ENCODE assay signal across 12 cellular contexts in genomic region chr10:34526186-34526585, GRCh38.
A peak's percentile ranks its signal among the peaks of the same experiment; 100 is the strongest.
DNase-seq lines count a peak whose midpoint lies in the region; FAIRE-seq and TF ChIP-seq lines count a peak whose summit lies in the region.
"Had no signal": no experiment of that assay in that cellular context is flagged by ENCODE, and none has a peak within 500 bp of the region (broad histone marks: within the 10 kb centered on the region; RNA-seq: fewer than 3 reads in every experiment).

No MANE protein-coding gene starts in this region.

- 78% methylated on average over 3 of the region's 3 CpGs; no CpG with 5 or more reads in 1 of the 2 experiments for WGBS in H1 (ENCODE audit: extremely low coverage in 1 of 2, insufficient coverage in 1 of 2, insufficient read length in 1 of 2, insufficient replicate concordance in 2 of 2, low coverage in 1 of 2, low lambda C conversion rate in 2 of 2, missing lambda C conversion rate in 1 of 2), 2 experiments

- peak overlapping the region; percentile 98 for H3K27ac ChIP-seq in AG04450 (ENCODE audit: low read depth, low read length)
- H3K27ac ChIP-seq in KMS-11 = peak overlapping the region; percentile 92
- peak overlapping the region; percentile 66 for H3K27ac ChIP-seq in H1 (ENCODE audit: low read depth, low read length)

- H3K27ac Mint-ChIP-seq in activated naive CD4-positive, alpha-beta T cell treated with anti-CD3 and anti-CD28 coated beads, Interleukin-2, amount 10 ng/mL, durations not matched to agents 7 days and 5 days = no peak overlapping the region
- H3K27ac Mint-ChIP-seq: stimulated activated naive B cell treated with anti-CD40 and anti-IgM and Interleukin-4, amounts not matched to agents 10 μg/mL and 1 μg/mL and 100 μg/mL, for 72 hours had no signal

- TF ChIP-seq POLR2A in H1 (IDR thresholded peaks at IDR 0.05; ENCODE audit: control extremely low read depth in 1 of 2, low read depth in 2 of 2, low read length in 2 of 2) = no peak

- no peak overlapping the region for H4K8ac ChIP-seq in H1 (ENCODE audit: extremely low read depth, insufficient read depth, low read length)

- DNase-seq in AG04450 (ENCODE audit: low read depth, low spot score) = no peak
- no peak for DNase-seq in H1 (ENCODE audit: low read depth in 1 of 2, low spot score in 2 of 2)
- peak; percentile 34 for DNase-seq in myocyte (ENCODE audit: low read depth)
- no peak for DNase-seq in activated naive CD4-positive, alpha-beta T cell treated with anti-CD3 and anti-CD28 coated beads, Interleukin-2, amount 10 ng/mL, durations not matched to agents 7 days and 5 days
- DNase-seq in activated naive CD4-positive, alpha-beta T cell treated with Interleukin-2 at 50 U/mL for 16 hours = no peak
- DNase-seq in NCI-H1092 treated with DMSO at 0.1 percent for 48 hours (lab: John Stamatoyannopoulos, UW) = no peak
- DNase-seq in OCI-M1 (lab: John Stamatoyannopoulos, UW) = no peak
- DNase-seq: activated CD8-positive, alpha-beta memory T cell treated with anti-CD3 and anti-CD28 coated beads, Interleukin-2, amount 50 U/mL, for 48 hours; central memory CD4-positive, alpha-beta T cell; NCI-H2081 treated with DMSO at 0.1 percent for 48 hours; stimulated activated naive B cell treated with anti-CD40 and anti-IgM and Interleukin-4, amounts not matched to agents 10 μg/mL and 1 μg/mL and 100 μg/mL, for 72 hours had no signal

- H3K9ac ChIP-seq in KMS-11 (no peak overlapping the region; the same call in 1 of the 2 replicates), H1 (replicated peaks in 1 of 4; ENCODE audit: extremely low read depth in 1 of 4, low read depth in 3 of 4, low read length in 3 of 4) (no peak overlapping the region)

- H3K18ac ChIP-seq in H1 (ENCODE audit: extremely low read depth, low read length) = peak overlapping the region; percentile 65; the same call in 1 of the 2 replicates

- CTCF ChIA-PET in AG04450 (lab: Charles Lee) = interaction anchor here (0.9 to 1.6 kb wide), 3 partner anchors 18 to 113 kb away, joined by 3 to 14 read pairs (median 5); no protein-coding TSS in a partner anchor
- CTCF ChIA-PET in H1 (lab: Charles Lee; ENCODE audit: partially characterized antibody) = interaction anchor here (0.6 to 5.4 kb wide), 6 partner anchors 52 to 510 kb away, joined by 3 to 57 read pairs (median 5); no protein-coding TSS in a partner anchor
- CTCF ChIA-PET in activated naive CD4-positive, alpha-beta T cell treated with anti-CD3 and anti-CD28 coated beads, Interleukin-2, amount 10 ng/mL, durations not matched to agents 7 days and 5 days (lab: Charles Lee) = interaction anchor here (1.1 kb wide), 1 partner anchor 112 kb away, joined by 4 read pairs; no protein-coding TSS in a partner anchor

- H4K20me1 ChIP-seq in KMS-11 (ENCODE audit: insufficient read depth) (no peaks in the 10 kb centered on the region), H1 (replicated peaks in 1 of 2; ENCODE audit: control insufficient read depth in 1 of 2, insufficient read depth in 2 of 2, low read length in 2 of 2) (no peaks in the 10 kb centered on the region)

- TF ChIP-seq CTCF in AG04450 (IDR thresholded peaks at IDR 0.05; ENCODE audit: low read depth, low read length) (no peak), KMS-11 (conservative IDR thresholded peaks at IDR 0.05; ENCODE audit: low read depth, low read length) (no peak), H1 (IDR thresholded peaks at IDR 0.05; ENCODE audit: control extremely low read depth in 1 of 3, insufficient read depth in 1 of 3, low read depth in 1 of 3, low read length in 3 of 3) (no peak)

- no peak overlapping the region for H3K56ac ChIP-seq in H1 (replicated peaks; ENCODE audit: insufficient read length, low read depth, low read length)

- H3K4me3 Mint-ChIP-seq in activated naive CD4-positive, alpha-beta T cell treated with anti-CD3 and anti-CD28 coated beads, Interleukin-2, amount 10 ng/mL, durations not matched to agents 7 days and 5 days = no peak overlapping the region
- H3K4me3 Mint-ChIP-seq: stimulated activated naive B cell treated with anti-CD40 and anti-IgM and Interleukin-4, amounts not matched to agents 10 μg/mL and 1 μg/mL and 100 μg/mL, for 72 hours had no signal

- H2BK15ac ChIP-seq in H1 (ENCODE audit: low read length) = peak overlapping the region; percentile 89; the same call in 1 of the 2 replicates

- H2AFZ ChIP-seq in KMS-11 (ENCODE audit: low read depth) (no peak overlapping the region), H1 (ENCODE audit: low read length) (no peak overlapping the region)

- no peaks in the 10 kb centered on the region for H3K36me3 Mint-ChIP-seq in activated naive CD4-positive, alpha-beta T cell treated with anti-CD3 and anti-CD28 coated beads, Interleukin-2, amount 10 ng/mL, durations not matched to agents 7 days and 5 days
- H3K36me3 Mint-ChIP-seq: stimulated activated naive B cell treated with anti-CD40 and anti-IgM and Interleukin-4, amounts not matched to agents 10 μg/mL and 1 μg/mL and 100 μg/mL, for 72 hours had no signal

- no peak for TF ChIP-seq RAD21 in H1 (IDR thresholded peaks at IDR 0.05 in 1 of 2, conservative IDR thresholded peaks at IDR 0.05 in 1 of 2; ENCODE audit: low read depth in 2 of 2, low read length in 2 of 2)

- H3K4me1 ChIP-seq in KMS-11 (ENCODE audit: low read depth, poor library complexity, severe bottlenecking) (peaks cover 96% of the 10 kb centered on the region), H1 (replicated peaks in 1 of 4; ENCODE audit: control insufficient read depth in 3 of 4, insufficient read depth in 4 of 4, low read length in 3 of 4) (peaks cover 3 to 25% (median 19%) of the 10 kb centered on the region in 4 experiments; a peak in 6 of 7 replicates)

- H3K4me3 ChIP-seq in AG04450 (ENCODE audit: low read depth, low read length) (peak overlapping the region; percentile 5; the same call in 1 of the 2 replicates), KMS-11 (IDR thresholded peaks at IDR 0.05; ENCODE audit: insufficient read depth, low read depth, low read length) (no peak overlapping the region), H1 (ENCODE audit: extremely low read depth in 1 of 4, insufficient read depth in 2 of 4, low read depth in 3 of 4, low read length in 4 of 4) (no peak overlapping the region)

- no peaks in the 10 kb centered on the region for H3K79me1 ChIP-seq in H1 (ENCODE audit: low read depth, low read length)

- H3K27me3 Mint-ChIP-seq in activated naive CD4-positive, alpha-beta T cell treated with anti-CD3 and anti-CD28 coated beads, Interleukin-2, amount 10 ng/mL, durations not matched to agents 7 days and 5 days = no peaks in the 10 kb centered on the region
- H3K27me3 Mint-ChIP-seq: stimulated activated naive B cell treated with anti-CD40 and anti-IgM and Interleukin-4, amounts not matched to agents 10 μg/mL and 1 μg/mL and 100 μg/mL, for 72 hours had no signal

- H3K36me3 ChIP-seq in KMS-11 (ENCODE audit: insufficient read depth) (no peaks in the 10 kb centered on the region), H1 (ENCODE audit: control insufficient read depth in 2 of 4, insufficient read depth in 4 of 4, low read length in 3 of 4) (no peaks in the 10 kb centered on the region)

- no peak overlapping the region for H3K23ac ChIP-seq in H1 (ENCODE audit: insufficient read length)

- H2BK120ac ChIP-seq in H1 (replicated peaks; ENCODE audit: low read depth, low read length) = peak overlapping the region; percentile 22

- H3K27me3 ChIP-seq in AG04450 (ENCODE audit: control insufficient read depth, insufficient read depth, low read length) (no peaks in the 10 kb centered on the region), KMS-11 (ENCODE audit: insufficient read depth, low read depth) (no peaks in the 10 kb centered on the region), H1 (replicated peaks in 1 of 4; ENCODE audit: control insufficient read depth in 3 of 4, extremely low read depth in 1 of 4, insufficient read depth in 3 of 4, low read length in 3 of 4) (no peaks in the 10 kb centered on the region)

- peaks cover 29% of the 10 kb centered on the region; the same call in 1 of the 2 replicates for H3K79me2 ChIP-seq in KMS-11 (ENCODE audit: insufficient read depth, low read depth)
- H3K79me2 ChIP-seq in H1 (ENCODE audit: control insufficient read depth in 1 of 2, insufficient read depth in 2 of 2, low read length in 2 of 2) = peaks cover 0 to 51% of the 10 kb centered on the region in 2 experiments; a peak in 3 of 4 replicates

- H3K14ac ChIP-seq in H1 (ENCODE audit: insufficient read length) = no peak overlapping the region

- H3K4me2 ChIP-seq in KMS-11 = peak overlapping the region; percentile 89
- H3K4me2 ChIP-seq in H1 (ENCODE audit: insufficient read depth in 1 of 2, low read depth in 2 of 2, low read length in 2 of 2) = 0 out of 4 replicates have a peak overlapping the region, but pooled peaks of 1 of the 2 experiments have one; percentile 18

- peak overlapping the region; percentile 9 for H4K5ac ChIP-seq in H1 (ENCODE audit: insufficient read length, low read depth, low read length)

- no peaks in the 10 kb centered on the region for H3K23me2 ChIP-seq in H1 (ENCODE audit: low read depth, low read length)

- H3K9me3 Mint-ChIP-seq in activated naive CD4-positive, alpha-beta T cell treated with anti-CD3 and anti-CD28 coated beads, Interleukin-2, amount 10 ng/mL, durations not matched to agents 7 days and 5 days = no peaks in the 10 kb centered on the region

- H3K9me3 ChIP-seq in AG04450 (ENCODE audit: control insufficient read depth, insufficient read depth, low read length) (peaks cover 4% of the 10 kb centered on the region; the same call in 1 of the 2 replicates), H1 (ENCODE audit: insufficient read depth in 2 of 2, low read depth in 1 of 2, low read length in 1 of 2) (no peaks in the 10 kb centered on the region)

- H3K4ac ChIP-seq in H1 (replicated peaks; ENCODE audit: insufficient read length, low read depth, low read length) = peak overlapping the region; percentile 16

- no peak for FAIRE-seq in H1 (lab: Jason Lieb, UNC)

- TF ChIP-seq EP300 in H1 (IDR thresholded peaks at IDR 0.05; ENCODE audit: borderline replicate concordance in 1 of 2, low read depth in 2 of 2, low read length in 2 of 2) = no peak

- POLR2A ChIA-PET in AG04450 (lab: Yijun Ruan, JAX) (interaction anchor here (0.6 to 0.7 kb wide), 4 partner anchors 73 to 1480 kb away, joined by 3 to 13 read pairs (median 4); no protein-coding TSS in a partner anchor), H1 (lab: Charles Lee; ENCODE audit: partially characterized antibody) (no interaction called here)

- H2BK5ac ChIP-seq in H1 (ENCODE audit: low read depth, low read length) = peak overlapping the region; percentile 71; the same call in 1 of the 2 replicates

- peaks cover 2% of the 10 kb centered on the region for H3K4me1 Mint-ChIP-seq in activated naive CD4-positive, alpha-beta T cell treated with anti-CD3 and anti-CD28 coated beads, Interleukin-2, amount 10 ng/mL, durations not matched to agents 7 days and 5 days

- H4K91ac ChIP-seq in H1 (replicated peaks; ENCODE audit: insufficient read length, low read length) = no peak overlapping the region

- H2AK5ac ChIP-seq in H1 (ENCODE audit: low read depth, low read length) = peak overlapping the region; percentile 70; the same call in 1 of the 2 replicates

- no peak overlapping the region for H2BK20ac ChIP-seq in H1 (ENCODE audit: low read length)

- H2BK12ac ChIP-seq in H1 (ENCODE audit: low read depth, low read length) = peak overlapping the region; percentile 94

TF ChIP-seq in H1, 55 proteins besides CTCF, POLR2A, EP300 and RAD21 (continues in another document):
- TF ChIP-seq CTBP2 (IDR thresholded peaks at IDR 0.05; ENCODE audit: borderline replicate concordance, insufficient read depth, insufficient read length, low read length) (no peak), ASH2L (IDR thresholded peaks at IDR 0.05; ENCODE audit: low read length) (no peak)
